Comparison of ENCODE assay signal across 2 cellular contexts in the genomic region with DNA sequence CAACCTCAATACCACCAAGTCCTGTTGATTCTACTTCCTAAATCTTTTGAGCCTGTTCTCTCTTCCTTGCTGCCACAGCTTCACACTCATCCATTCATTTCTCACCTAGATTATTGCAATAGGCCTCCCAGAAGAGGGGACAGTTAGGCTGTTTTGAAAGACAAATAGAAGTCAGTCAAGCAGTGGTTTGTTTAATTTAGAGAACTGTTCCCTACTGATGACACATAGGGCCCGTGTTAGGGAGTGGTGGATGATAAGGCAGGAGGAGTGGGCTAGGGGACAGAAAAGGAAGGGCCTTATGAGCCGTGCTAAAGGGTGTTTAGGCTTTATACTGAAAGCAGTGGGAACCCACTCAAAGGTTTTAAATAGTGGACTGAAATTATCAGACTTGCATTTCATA.
TF ChIP-seq lines count a peak whose summit lies in the region.

No MANE protein-coding gene starts in this region.

TF ChIP-seq in HepG2, 621 proteins besides CTCF, POLR2A, EP300 and RAD21 (continued from another document):
- TF ChIP-seq, protein P1, sequence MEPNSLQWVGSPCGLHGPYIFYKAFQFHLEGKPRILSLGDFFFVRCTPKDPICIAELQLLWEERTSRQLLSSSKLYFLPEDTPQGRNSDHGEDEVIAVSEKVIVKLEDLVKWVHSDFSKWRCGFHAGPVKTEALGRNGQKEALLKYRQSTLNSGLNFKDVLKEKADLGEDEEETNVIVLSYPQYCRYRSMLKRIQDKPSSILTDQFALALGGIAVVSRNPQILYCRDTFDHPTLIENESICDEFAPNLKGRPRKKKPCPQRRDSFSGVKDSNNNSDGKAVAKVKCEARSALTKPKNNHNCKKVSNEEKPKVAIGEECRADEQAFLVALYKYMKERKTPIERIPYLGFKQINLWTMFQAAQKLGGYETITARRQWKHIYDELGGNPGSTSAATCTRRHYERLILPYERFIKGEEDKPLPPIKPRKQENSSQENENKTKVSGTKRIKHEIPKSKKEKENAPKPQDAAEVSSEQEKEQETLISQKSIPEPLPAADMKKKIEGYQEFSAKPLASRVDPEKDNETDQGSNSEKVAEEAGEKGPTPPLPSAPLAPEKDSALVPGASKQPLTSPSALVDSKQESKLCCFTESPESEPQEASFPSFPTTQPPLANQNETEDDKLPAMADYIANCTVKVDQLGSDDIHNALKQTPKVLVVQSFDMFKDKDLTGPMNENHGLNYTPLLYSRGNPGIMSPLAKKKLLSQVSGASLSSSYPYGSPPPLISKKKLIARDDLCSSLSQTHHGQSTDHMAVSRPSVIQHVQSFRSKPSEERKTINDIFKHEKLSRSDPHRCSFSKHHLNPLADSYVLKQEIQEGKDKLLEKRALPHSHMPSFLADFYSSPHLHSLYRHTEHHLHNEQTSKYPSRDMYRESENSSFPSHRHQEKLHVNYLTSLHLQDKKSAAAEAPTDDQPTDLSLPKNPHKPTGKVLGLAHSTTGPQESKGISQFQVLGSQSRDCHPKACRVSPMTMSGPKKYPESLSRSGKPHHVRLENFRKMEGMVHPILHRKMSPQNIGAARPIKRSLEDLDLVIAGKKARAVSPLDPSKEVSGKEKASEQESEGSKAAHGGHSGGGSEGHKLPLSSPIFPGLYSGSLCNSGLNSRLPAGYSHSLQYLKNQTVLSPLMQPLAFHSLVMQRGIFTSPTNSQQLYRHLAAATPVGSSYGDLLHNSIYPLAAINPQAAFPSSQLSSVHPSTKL (CRISPR knock-in tag; IDR thresholded peaks at IDR 0.05): peak; percentile 51
- TF ChIP-seq SOX13 (IDR thresholded peaks at IDR 0.05) (no peak), SOX13 (CRISPR knock-in tag; conservative IDR thresholded peaks at IDR 0.05 in 1 of 2, IDR thresholded peaks at IDR 0.05 in 1 of 2) (peak in 1 of 2 experiments; percentile 29; a peak in 1 of 4 replicates), CEBPB (IDR thresholded peaks at IDR 0.05; ENCODE audit: borderline replicate concordance, low read depth, low read length) (peak; percentile 8; the same call in 1 of the 2 replicates), FOXO4 (CRISPR knock-in tag; conservative IDR thresholded peaks at IDR 0.05) (0 out of 2 replicates have a peak, but pooled peaks have one; percentile 76), GATAD2A (CRISPR knock-in tag; IDR thresholded peaks at IDR 0.05) (peak; percentile 61), GFI1 (CRISPR knock-in tag; IDR thresholded peaks at IDR 0.05; ENCODE audit: borderline replicate concordance) (peak; percentile 53; the same call in 1 of the 2 replicates), FOXP1 (IDR thresholded peaks at IDR 0.05) (no peak), FOXP1 (CRISPR knock-in tag; IDR thresholded peaks at IDR 0.05) (peak; percentile 20; the same call in 1 of the 2 replicates), FOSL2 (CRISPR knock-in tag; IDR thresholded peaks at IDR 0.05) (peak; percentile 74), PRMT3 (CRISPR knock-in tag; IDR thresholded peaks at IDR 0.05; ENCODE audit: borderline replicate concordance, low read depth) (no peak), ATF4 (CRISPR knock-in tag; IDR thresholded peaks at IDR 0.05) (0 out of 4 replicates have a peak, but pooled peaks of 1 of the 2 experiments have one; percentile 15), CEBPG (CRISPR knock-in tag; IDR thresholded peaks at IDR 0.05) (peak; percentile 39)
- TF ChIP-seq, protein P2, sequence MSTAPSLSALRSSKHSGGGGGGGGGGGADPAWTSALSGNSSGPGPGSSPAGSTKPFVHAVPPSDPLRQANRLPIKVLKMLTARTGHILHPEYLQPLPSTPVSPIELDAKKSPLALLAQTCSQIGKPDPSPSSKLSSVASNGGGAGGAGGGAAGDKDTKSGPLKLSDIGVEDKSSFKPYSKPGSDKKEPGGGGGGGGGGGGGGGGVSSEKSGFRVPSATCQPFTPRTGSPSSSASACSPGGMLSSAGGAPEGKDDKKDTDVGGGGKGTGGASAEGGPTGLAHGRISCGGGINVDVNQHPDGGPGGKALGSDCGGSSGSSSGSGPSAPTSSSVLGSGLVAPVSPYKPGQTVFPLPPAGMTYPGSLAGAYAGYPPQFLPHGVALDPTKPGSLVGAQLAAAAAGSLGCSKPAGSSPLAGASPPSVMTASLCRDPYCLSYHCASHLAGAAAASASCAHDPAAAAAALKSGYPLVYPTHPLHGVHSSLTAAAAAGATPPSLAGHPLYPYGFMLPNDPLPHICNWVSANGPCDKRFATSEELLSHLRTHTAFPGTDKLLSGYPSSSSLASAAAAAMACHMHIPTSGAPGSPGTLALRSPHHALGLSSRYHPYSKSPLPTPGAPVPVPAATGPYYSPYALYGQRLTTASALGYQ (CRISPR knock-in tag; IDR thresholded peaks at IDR 0.05): 0 out of 2 replicates have a peak, but pooled peaks have one; percentile 15

TF ChIP-seq in GM23338, 12 proteins besides CTCF, POLR2A, EP300 and RAD21 (continued from another document):
- TF ChIP-seq, protein P3, sequence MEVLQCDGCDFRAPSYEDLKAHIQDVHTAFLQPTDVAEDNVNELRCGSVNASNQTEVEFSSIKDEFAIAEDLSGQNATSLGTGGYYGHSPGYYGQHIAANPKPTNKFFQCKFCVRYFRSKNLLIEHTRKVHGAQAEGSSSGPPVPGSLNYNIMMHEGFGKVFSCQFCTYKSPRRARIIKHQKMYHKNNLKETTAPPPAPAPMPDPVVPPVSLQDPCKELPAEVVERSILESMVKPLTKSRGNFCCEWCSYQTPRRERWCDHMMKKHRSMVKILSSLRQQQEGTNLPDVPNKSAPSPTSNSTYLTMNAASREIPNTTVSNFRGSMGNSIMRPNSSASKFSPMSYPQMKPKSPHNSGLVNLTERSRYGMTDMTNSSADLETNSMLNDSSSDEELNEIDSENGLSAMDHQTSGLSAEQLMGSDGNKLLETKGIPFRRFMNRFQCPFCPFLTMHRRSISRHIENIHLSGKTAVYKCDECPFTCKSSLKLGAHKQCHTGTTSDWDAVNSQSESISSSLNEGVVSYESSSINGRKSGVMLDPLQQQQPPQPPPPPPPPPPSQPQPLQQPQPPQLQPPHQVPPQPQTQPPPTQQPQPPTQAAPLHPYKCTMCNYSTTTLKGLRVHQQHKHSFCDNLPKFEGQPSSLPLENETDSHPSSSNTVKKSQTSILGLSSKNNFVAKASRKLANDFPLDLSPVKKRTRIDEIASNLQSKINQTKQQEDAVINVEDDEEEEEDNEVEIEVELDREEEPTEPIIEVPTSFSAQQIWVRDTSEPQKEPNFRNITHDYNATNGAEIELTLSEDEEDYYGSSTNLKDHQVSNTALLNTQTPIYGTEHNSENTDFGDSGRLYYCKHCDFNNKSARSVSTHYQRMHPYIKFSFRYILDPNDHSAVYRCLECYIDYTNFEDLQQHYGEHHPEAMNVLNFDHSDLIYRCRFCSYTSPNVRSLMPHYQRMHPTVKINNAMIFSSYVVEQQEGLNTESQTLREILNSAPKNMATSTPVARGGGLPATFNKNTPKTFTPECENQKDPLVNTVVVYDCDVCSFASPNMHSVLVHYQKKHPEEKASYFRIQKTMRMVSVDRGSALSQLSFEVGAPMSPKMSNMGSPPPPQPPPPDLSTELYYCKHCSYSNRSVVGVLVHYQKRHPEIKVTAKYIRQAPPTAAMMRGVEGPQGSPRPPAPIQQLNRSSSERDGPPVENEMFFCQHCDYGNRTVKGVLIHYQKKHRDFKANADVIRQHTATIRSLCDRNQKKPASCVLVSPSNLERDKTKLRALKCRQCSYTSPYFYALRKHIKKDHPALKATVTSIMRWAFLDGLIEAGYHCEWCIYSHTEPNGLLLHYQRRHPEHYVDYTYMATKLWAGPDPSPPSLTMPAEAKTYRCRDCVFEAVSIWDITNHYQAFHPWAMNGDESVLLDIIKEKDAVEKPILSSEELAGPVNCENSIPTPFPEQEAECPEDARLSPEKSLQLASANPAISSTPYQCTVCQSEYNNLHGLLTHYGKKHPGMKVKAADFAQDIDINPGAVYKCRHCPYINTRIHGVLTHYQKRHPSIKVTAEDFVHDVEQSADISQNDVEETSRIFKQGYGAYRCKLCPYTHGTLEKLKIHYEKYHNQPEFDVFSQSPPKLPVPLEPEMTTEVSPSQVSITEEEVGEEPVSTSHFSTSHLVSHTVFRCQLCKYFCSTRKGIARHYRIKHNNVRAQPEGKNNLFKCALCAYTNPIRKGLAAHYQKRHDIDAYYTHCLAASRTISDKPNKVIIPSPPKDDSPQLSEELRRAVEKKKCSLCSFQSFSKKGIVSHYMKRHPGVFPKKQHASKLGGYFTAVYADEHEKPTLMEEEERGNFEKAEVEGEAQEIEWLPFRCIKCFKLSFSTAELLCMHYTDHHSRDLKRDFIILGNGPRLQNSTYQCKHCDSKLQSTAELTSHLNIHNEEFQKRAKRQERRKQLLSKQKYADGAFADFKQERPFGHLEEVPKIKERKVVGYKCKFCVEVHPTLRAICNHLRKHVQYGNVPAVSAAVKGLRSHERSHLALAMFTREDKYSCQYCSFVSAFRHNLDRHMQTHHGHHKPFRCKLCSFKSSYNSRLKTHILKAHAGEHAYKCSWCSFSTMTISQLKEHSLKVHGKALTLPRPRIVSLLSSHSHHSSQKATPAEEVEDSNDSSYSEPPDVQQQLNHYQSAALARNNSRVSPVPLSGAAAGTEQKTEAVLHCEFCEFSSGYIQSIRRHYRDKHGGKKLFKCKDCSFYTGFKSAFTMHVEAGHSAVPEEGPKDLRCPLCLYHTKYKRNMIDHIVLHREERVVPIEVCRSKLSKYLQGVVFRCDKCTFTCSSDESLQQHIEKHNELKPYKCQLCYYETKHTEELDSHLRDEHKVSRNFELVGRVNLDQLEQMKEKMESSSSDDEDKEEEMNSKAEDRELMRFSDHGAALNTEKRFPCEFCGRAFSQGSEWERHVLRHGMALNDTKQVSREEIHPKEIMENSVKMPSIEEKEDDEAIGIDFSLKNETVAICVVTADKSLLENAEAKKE (CRISPR knock-in tag; IDR thresholded peaks at IDR 0.05): no peak
- TF ChIP-seq ZNF114 (CRISPR knock-in tag; IDR thresholded peaks at IDR 0.05) (no peak), ETS1 (IDR thresholded peaks at IDR 0.05) (no peak), STAT1 (IDR thresholded peaks at IDR 0.05; ENCODE audit: unreplicated experiment) (no peak), CREB1 (CRISPR knock-in tag; IDR thresholded peaks at IDR 0.05; ENCODE audit: low read depth) (no peak), EZH2 (IDR thresholded peaks at IDR 0.05; ENCODE audit: low read depth, unreplicated experiment) (no peak), POLR2AphosphoS5 (IDR thresholded peaks at IDR 0.05; ENCODE audit: low read depth) (no peak), JUNB (IDR thresholded peaks at IDR 0.05; ENCODE audit: unreplicated experiment) (no peak)
- TF ChIP-seq, protein P4, sequence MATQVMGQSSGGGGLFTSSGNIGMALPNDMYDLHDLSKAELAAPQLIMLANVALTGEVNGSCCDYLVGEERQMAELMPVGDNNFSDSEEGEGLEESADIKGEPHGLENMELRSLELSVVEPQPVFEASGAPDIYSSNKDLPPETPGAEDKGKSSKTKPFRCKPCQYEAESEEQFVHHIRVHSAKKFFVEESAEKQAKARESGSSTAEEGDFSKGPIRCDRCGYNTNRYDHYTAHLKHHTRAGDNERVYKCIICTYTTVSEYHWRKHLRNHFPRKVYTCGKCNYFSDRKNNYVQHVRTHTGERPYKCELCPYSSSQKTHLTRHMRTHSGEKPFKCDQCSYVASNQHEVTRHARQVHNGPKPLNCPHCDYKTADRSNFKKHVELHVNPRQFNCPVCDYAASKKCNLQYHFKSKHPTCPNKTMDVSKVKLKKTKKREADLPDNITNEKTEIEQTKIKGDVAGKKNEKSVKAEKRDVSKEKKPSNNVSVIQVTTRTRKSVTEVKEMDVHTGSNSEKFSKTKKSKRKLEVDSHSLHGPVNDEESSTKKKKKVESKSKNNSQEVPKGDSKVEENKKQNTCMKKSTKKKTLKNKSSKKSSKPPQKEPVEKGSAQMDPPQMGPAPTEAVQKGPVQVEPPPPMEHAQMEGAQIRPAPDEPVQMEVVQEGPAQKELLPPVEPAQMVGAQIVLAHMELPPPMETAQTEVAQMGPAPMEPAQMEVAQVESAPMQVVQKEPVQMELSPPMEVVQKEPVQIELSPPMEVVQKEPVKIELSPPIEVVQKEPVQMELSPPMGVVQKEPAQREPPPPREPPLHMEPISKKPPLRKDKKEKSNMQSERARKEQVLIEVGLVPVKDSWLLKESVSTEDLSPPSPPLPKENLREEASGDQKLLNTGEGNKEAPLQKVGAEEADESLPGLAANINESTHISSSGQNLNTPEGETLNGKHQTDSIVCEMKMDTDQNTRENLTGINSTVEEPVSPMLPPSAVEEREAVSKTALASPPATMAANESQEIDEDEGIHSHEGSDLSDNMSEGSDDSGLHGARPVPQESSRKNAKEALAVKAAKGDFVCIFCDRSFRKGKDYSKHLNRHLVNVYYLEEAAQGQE (IDR thresholded peaks at IDR 0.05; ENCODE audit: unreplicated experiment): no peak
